1 cellular context compared by ENCODE assay signal in the genomic region with DNA sequence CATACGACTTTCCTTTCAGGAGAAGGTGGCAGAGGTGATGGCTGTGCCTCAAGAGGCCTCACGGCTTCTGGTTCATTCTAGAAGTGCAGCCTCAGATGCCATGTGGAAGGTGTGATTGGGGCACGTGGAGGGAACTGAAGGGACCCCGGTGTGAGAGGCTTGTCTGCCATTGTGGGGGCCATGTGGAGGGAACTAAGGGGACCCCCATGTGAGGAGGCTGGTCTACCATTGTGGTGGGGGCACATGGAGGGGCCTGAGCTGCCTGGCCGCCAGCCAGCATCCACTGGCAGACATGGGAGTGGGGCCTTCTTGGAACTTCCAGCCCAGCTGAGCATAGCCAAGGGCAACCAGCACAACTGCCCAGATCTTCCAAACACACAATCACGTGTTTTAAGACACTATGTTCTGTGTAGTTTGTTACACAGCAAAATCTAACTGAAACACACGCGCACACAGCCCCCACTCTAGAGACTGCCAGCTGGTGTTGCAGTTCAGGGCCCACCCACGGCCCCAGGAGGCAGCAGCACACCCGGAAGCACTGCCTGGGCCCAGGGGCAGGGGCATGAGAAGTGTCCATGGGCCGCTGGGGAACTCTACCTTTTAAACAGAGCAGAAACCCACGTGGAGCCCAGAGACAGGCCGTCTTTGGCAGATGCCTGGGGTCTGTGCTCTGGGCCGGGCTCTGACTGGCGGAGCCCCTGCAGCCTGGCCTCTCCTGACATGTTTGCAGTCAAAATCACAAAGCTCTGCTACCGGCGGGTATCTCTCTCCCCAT.
TF ChIP-seq lines count a peak whose summit lies in the region.

No MANE protein-coding gene starts in this region.

TF ChIP-seq in GM12878, 131 proteins besides CTCF, POLR2A, EP300 and RAD21 (continued from another document):
- TF ChIP-seq GATAD2B (conservative IDR thresholded peaks at IDR 0.05; ENCODE audit: low read depth) (no peak), ZNF217 (IDR thresholded peaks at IDR 0.05) (no peak), NRF1 (conservative IDR thresholded peaks at IDR 0.05; ENCODE audit: low read depth, low read length) (no peak), RFX5 (IDR thresholded peaks at IDR 0.05; ENCODE audit: low read depth, low read length) (no peak), ZNF274 (IDR thresholded peaks at IDR 0.05; ENCODE audit: insufficient read depth, insufficient read length) (no peak), CEBPB (IDR thresholded peaks at IDR 0.05; ENCODE audit: borderline replicate concordance in 1 of 2, low read depth in 2 of 2, low read length in 2 of 2) (no peak), SMC3 (IDR thresholded peaks at IDR 0.05; ENCODE audit: borderline replicate concordance, low read length) (no peak), MXI1 (IDR thresholded peaks at IDR 0.05; ENCODE audit: low read depth, low read length) (no peak), NFIC (IDR thresholded peaks at IDR 0.05; ENCODE audit: low read depth, low read length) (no peak), NR2F1 (conservative IDR thresholded peaks at IDR 0.05) (no peak)
